In the genomic region with DNA sequence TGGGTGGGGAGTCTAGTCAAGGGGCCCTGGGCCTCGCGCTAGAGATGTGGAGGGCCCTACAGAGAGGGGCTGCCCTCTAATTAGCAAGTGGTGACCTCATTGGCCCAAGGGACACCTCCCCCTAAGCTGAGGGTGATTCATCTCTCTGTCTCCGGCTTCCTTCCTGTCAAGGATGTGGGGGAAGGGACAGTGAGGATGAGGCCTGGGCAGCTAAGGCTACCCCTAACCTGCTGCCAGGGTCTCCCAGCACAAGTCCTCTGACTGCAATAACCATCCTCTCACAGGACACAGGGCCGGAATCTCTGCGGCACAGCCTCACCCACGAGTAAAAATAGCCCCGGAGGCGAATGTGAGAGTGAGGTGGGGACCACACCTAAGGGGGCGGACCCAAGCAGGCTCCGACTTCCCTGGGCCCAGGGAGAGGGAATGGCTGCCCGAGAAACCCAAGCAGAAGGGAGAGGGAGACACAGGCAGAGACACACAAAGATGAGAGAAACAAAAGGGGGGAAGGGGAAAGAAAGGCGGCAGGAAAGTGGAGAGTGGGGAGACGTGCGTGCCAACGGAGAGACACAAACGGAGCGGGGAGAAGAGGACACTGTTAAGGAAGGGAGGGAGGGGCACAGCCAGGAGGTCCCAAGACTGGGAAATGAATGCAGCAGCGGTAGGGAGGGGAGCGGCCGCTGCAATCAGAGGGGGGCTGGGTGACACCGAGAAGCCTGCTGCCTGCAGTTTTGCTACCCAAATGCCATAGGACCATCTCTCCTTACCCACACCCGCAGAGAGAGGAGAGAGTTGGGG, we compare ENCODE assay signal across 9 cellular contexts. TPM values are rescaled to one million over a fixed set of nuclear protein-coding genes. Genes with fewer than 3 reads are reported as not detected.
A peak's percentile ranks its signal among the peaks of the same experiment; 100 is the strongest.
DNase-seq lines count a peak whose midpoint lies in the region; ATAC-seq, FAIRE-seq and TF ChIP-seq lines count a peak whose summit lies in the region.
"Had no signal": no experiment of that assay in that cellular context is flagged by ENCODE, and none has a peak within 500 bp of the region (broad histone marks: within the 10 kb centered on the region; RNA-seq: fewer than 3 reads in every experiment).

No MANE protein-coding gene starts in this region.

- H3K4me3 ChIP-seq in body of pancreas = peak overlapping the region; percentile 35 to 46

- FAIRE-seq in HTR-8/SVneo (lab: Jason Lieb, UNC) = peak; percentile 89

- H3K27me3 Mint-ChIP-seq in immature natural killer cell (ENCODE audit: low read depth in 3 of 3) = peaks cover 6 to 27% (median 14%) of the 10 kb centered on the region in 3 donors

- H3K9me3 Mint-ChIP-seq in immature natural killer cell = no peaks in the 10 kb centered on the region

- H3K9me3 ChIP-seq in body of pancreas = no peaks in the 10 kb centered on the region

- peaks cover 78 to 86% of the 10 kb centered on the region in 2 donors for H3K4me1 Mint-ChIP-seq in immature natural killer cell

- peak overlapping the region; percentile 94 to 99 (median 97) for H3K27ac Mint-ChIP-seq in immature natural killer cell

- H3K27me3 ChIP-seq in body of pancreas = no peaks in the 10 kb centered on the region

- peak overlapping the region; percentile 86 to 93 (median 90) for H3K27ac ChIP-seq in body of pancreas

- peaks cover 58% of the 10 kb centered on the region for H3K4me1 ChIP-seq in body of pancreas

- 22 to 40% methylated on average over 18 to 22 of the region's 22 CpGs for WGBS in body of pancreas, 2 donors

- ATAC-seq in body of pancreas (no peak), GM18498 (IDR thresholded peaks at IDR 0.05; ENCODE audit: unreplicated experiment) (no peak), GM19023 (IDR thresholded peaks at IDR 0.05; ENCODE audit: unreplicated experiment) (no peak)

- intact Hi-C loops in body of pancreas (cut with DNase I) = no loop called here

- DNase-seq in GM04504 (ENCODE audit: low read depth) (peak; percentile 51), HTR-8/SVneo (ENCODE audit: insufficient read length, low spot score) (peak; percentile 84), T-helper 9 cell (peak; percentile 37), body of pancreas (peak in 3 of 4 donors; percentile 30 to 62 (median 50)), immature natural killer cell (peak; percentile 65 to 73 (median 66))
- peak; percentile 31 for DNase-seq in stimulated activated CD4-positive, alpha-beta T cell treated with anti-CD3 and anti-CD28 coated beads, Interleukin-2, amount 100 ng/mL, for 4 hours (ENCODE audit: low read depth)

- H3K36me3 Mint-ChIP-seq in immature natural killer cell = peaks cover 9 to 32% (median 12%) of the 10 kb centered on the region in 3 donors

- H3K4me3 Mint-ChIP-seq in immature natural killer cell = peak overlapping the region; percentile 88 to 98 (median 96)

- peaks cover 9 to 14% of the 10 kb centered on the region in 2 donors for H3K36me3 ChIP-seq in body of pancreas (replicated peaks in 1 of 2; ENCODE audit: insufficient read depth in 1 of 2, low read depth in 2 of 2)

- TF ChIP-seq CTCF in body of pancreas (IDR thresholded peaks at IDR 0.05) = no peak

- peak in 1 of 3 donors; percentile 25 for TF ChIP-seq POLR2A in body of pancreas (IDR thresholded peaks at IDR 0.05)

RNA-seq across cellular contexts. Expression of a gene that starts 1.4 kb away (rescaled TPM):
- total RNA-seq in body of pancreas = 10 to 100 TPM; 68.9 to 92.9 TPM
- polyA plus RNA-seq in immature natural killer cell = 1,000 to 10,000 TPM; 1,179 to 1,674 (median 1,350) TPM

RNA-seq across cellular contexts. Expression of a gene that starts 4.9 kb away (rescaled TPM):
- 10 to 100 TPM in 1 of 2 donors, 1 to 10 TPM in 1; 6.7 to 12.9 TPM for total RNA-seq in body of pancreas
- 1 to 10 TPM in 2 of 3 donors, not detected in 1; 2.1 to 2.5 TPM for polyA plus RNA-seq in immature natural killer cell

RNA-seq across cellular contexts. Expression of a gene that starts 5.8 kb away (rescaled TPM):
- 10 to 100 TPM; 23.6 to 40.5 TPM for total RNA-seq in body of pancreas
- 100 to 1,000 TPM in 1 of 3 donors, 10 to 100 TPM in 2; 58.5 to 112 (median 74.9) TPM for polyA plus RNA-seq in immature natural killer cell

RNA-seq across cellular contexts. Expression of a gene that starts 11.7 kb away (rescaled TPM):
- total RNA-seq in body of pancreas = not detected
- 10 to 100 TPM in 1 of 3 donors, 1 to 10 TPM in 2; 2.6 to 10.9 (median 6.3) TPM for polyA plus RNA-seq in immature natural killer cell
- total RNA-seq: glomerular endothelial cell had no signal

RNA-seq across cellular contexts. Expression of a gene that starts 13.4 kb away (rescaled TPM):
- total RNA-seq in body of pancreas = not detected
- polyA plus RNA-seq in immature natural killer cell = not detected
- total RNA-seq: glomerular endothelial cell had no signal

Comparison
In these comparisons a context has a peak if more than half of its experiments do, and no peak if none do; other contexts are left out.
1. DNase-seq: peak in every context shown above with its lines; median percentile 84 in HTR-8/SVneo; 66 in immature natural killer cell; 51 in GM04504; 50 in body of pancreas; 37 in T-helper 9 cell; 31 in stimulated activated CD4-positive, alpha-beta T cell treated with anti-CD3 and anti-CD28 coated beads, Interleukin-2, amount 100 ng/mL, for 4 hours.